Comparison of ENCODE assay signal across 15 cellular contexts in the genomic region with DNA sequence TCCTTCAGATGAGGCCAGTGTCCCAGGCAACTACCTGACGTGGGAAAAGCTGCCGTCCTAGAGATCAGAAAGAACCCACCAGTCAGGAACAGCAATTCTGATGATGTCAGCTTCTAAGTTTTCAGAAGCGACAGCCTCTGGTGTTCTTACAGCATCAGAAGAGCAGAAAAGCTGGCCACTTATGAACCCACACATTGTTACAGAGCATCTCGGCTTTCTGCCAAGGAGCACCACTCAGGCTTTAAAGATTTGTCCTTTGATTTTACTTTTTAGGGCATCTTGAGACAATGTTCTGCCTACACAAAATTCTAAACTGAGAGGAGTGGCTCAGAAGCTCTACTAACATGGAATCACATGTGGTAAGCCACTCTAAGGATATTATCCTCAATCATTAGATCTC. TPM values are rescaled to one million over a fixed set of nuclear protein-coding genes. Genes with fewer than 3 reads are reported as not detected.
DNase-seq lines count a peak whose midpoint lies in the region; TF ChIP-seq lines count a peak whose summit lies in the region.
"Had no signal": no experiment of that assay in that cellular context is flagged by ENCODE, and none has a peak within 500 bp of the region (broad histone marks: within the 10 kb centered on the region; RNA-seq: fewer than 3 reads in every experiment).

No MANE protein-coding gene starts in this region.

- no peaks in the 10 kb centered on the region for H3K27me3 ChIP-seq in GM23248 (replicated peaks; ENCODE audit: insufficient read depth)
- H3K27me3 ChIP-seq in neural progenitor cell = no peaks in the 10 kb centered on the region
- H3K27me3 ChIP-seq: BE2C had no signal

- peaks cover 30% of the 10 kb centered on the region for H3K4me1 Mint-ChIP-seq in neural progenitor cell
- H3K4me1 Mint-ChIP-seq: CD4-positive, alpha-beta memory T cell; IgD-negative memory B cell had no signal

- H3K27ac ChIP-seq in GM23248 (no peak overlapping the region), neural progenitor cell (no peak overlapping the region)
- H3K27ac ChIP-seq: C4-2B had no signal

- POLR2A ChIA-PET in GM10248 (lab: Yijun Ruan, JAX) = no interaction called here

- 67 to 70% methylated on average over 4 of the region's 4 CpGs for WGBS in GM23248 (ENCODE audit: low coverage in 1 of 2, low lambda C conversion rate in 2 of 2, missing lambda C conversion rate in 2 of 2), 2 experiments

- H3K4me3 Mint-ChIP-seq in neural progenitor cell = no peak overlapping the region
- H3K4me3 Mint-ChIP-seq: CD4-positive, alpha-beta memory T cell; IgD-negative memory B cell had no signal

- DNase-seq in GM23248 (peak; percentile 19), fibroblast of mammary gland (ENCODE audit: low read depth) (peak; percentile 10), neural progenitor cell (ENCODE audit: low spot score) (no peak), GM10248 (ENCODE audit: extremely low spot score) (no peak), NCI-H2029 treated with DMSO at 0.1 percent for 48 hours (lab: John Stamatoyannopoulos, UW) (no peak), RPMI8226 (no peak)
- no peak for DNase-seq in activated CD4-positive, alpha-beta T cell treated with anti-CD3 and anti-CD28 coated beads for 1 hour
- DNase-seq: BE2C; CD4-positive, alpha-beta memory T cell; DMS153; GF-D8 had no signal

- H3K9me3 ChIP-seq in GM23248 (ENCODE audit: low read depth) = no peaks in the 10 kb centered on the region
- H3K9me3 ChIP-seq in neural progenitor cell (ENCODE audit: low read depth) = no peaks in the 10 kb centered on the region
- H3K9me3 ChIP-seq: BE2C, HAP-1 had no signal

- TF ChIP-seq CTCF in fibroblast of mammary gland (conservative IDR thresholded peaks at IDR 0.05; ENCODE audit: control insufficient read depth, insufficient read depth, low read depth, low read length) = no peak
- no peak for TF ChIP-seq CTCF in neural progenitor cell (IDR thresholded peaks at IDR 0.05)
- no peak for TF ChIP-seq CTCF in GM10248 (IDR thresholded peaks at IDR 0.05; ENCODE audit: control extremely low read depth, extremely low read depth, low read depth, missing control alignments)

- no peaks in the 10 kb centered on the region for H3K36me3 ChIP-seq in GM23248 (ENCODE audit: low read depth)
- no peaks in the 10 kb centered on the region for H3K36me3 ChIP-seq in neural progenitor cell
- H3K36me3 ChIP-seq: BE2C, HAP-1 had no signal

- CTCF ChIA-PET in GM10248 (lab: Yijun Ruan, JAX) = no interaction called here

- H3K27me3 Mint-ChIP-seq in neural progenitor cell (ENCODE audit: insufficient read depth, low read depth) = peaks cover 3% of the 10 kb centered on the region

- in situ Hi-C loops in GM23248 (cut with MboI) = no loop called here

- H3F3A ChIP-seq in GM23248 (ENCODE audit: insufficient read depth) (no peaks in the 10 kb centered on the region; the same call in 1 of the 2 replicates), neural progenitor cell (ENCODE audit: low read depth) (peaks cover 16% of the 10 kb centered on the region)

- no peaks in the 10 kb centered on the region for H3K9me3 Mint-ChIP-seq in neural progenitor cell
- H3K9me3 Mint-ChIP-seq: IgD-negative memory B cell had no signal

- H3K27ac Mint-ChIP-seq in neural progenitor cell = peak overlapping the region; percentile 58
- H3K27ac Mint-ChIP-seq: CD4-positive, alpha-beta memory T cell; IgD-negative memory B cell had no signal

- no peaks in the 10 kb centered on the region for H3K36me3 Mint-ChIP-seq in neural progenitor cell
- H3K36me3 Mint-ChIP-seq: CD4-positive, alpha-beta memory T cell had no signal

- H3K4me3 ChIP-seq in GM23248 = no peak overlapping the region
- no peak overlapping the region for H3K4me3 ChIP-seq in fibroblast of mammary gland (ENCODE audit: control insufficient read depth, low read depth, low read length)
- H3K4me3 ChIP-seq in neural progenitor cell = no peak overlapping the region
- H3K4me3 ChIP-seq: GM12878, HAP-1 had no signal

- H3K9ac ChIP-seq in GM23248 (no peak overlapping the region), neural progenitor cell (no peak overlapping the region)

- no peaks in the 10 kb centered on the region for H4K20me1 ChIP-seq in GM23248 (ENCODE audit: insufficient read depth)
- no peaks in the 10 kb centered on the region for H4K20me1 ChIP-seq in neural progenitor cell (ENCODE audit: low read depth)

- H3K9me2 ChIP-seq in GM23248 (ENCODE audit: insufficient read depth) = no peaks in the 10 kb centered on the region

- no peaks in the 10 kb centered on the region for H3K79me2 ChIP-seq in GM23248 (ENCODE audit: insufficient read depth)
- H3K79me2 ChIP-seq in neural progenitor cell (ENCODE audit: low read depth) = no peaks in the 10 kb centered on the region

- H2AFZ ChIP-seq in GM23248 (no peak overlapping the region), neural progenitor cell (replicated peaks) (no peak overlapping the region)

- H3K4me1 ChIP-seq in GM23248 (ENCODE audit: insufficient read depth) (peaks cover 9% of the 10 kb centered on the region), neural progenitor cell (peaks cover 19% of the 10 kb centered on the region)

- H3K4me2 ChIP-seq in GM23248 (ENCODE audit: unreplicated experiment) (no peak overlapping the region), neural progenitor cell (no peak overlapping the region)

RNA-seq across cellular contexts. Expression of gene BOC, which starts 49.7 kb away (rescaled TPM):
- total RNA-seq in GM23248 (2014; rRNA removed; shearing (Covaris generic)) = 16.8 and 18.4 TPM in 2 replicates
- polyA plus RNA-seq in GM23248 (2016; fragmentation: Nextera tagmentation; extraction: Ambion mirVana) = 20.8 and 21.6 TPM in 2 replicates
- total RNA-seq in neural progenitor cell (ENCODE audit: low replicate concordance) = 35.2 and 57.3 TPM in 2 replicates
- total RNA-seq: CD4-positive, alpha-beta memory T cell; GM12878 had no signal
- polyA plus RNA-seq: CD4-positive, alpha-beta memory T cell had no signal

Comparison
In these comparisons a context has a peak if more than half of its experiments do, and no peak if none do; other contexts are left out.
1. DNase-seq: peak in GM23248 (single experiment) and fibroblast of mammary gland (single experiment); none in neural progenitor cell (single experiment), activated CD4-positive, alpha-beta T cell treated with anti-CD3 and anti-CD28 coated beads for 1 hour (single experiment), GM10248 (single experiment), NCI-H2029 treated with DMSO at 0.1 percent for 48 hours (single experiment) and RPMI8226 (single experiment).